ENCODE assay signal across 8 cellular contexts in genomic region chr12:52050771-52051541, GRCh38. TPM values are rescaled to one million over a fixed set of nuclear protein-coding genes. Genes with fewer than 3 reads are reported as not detected.
DNase-seq lines count a peak whose midpoint lies in the region; ATAC-seq and TF ChIP-seq lines count a peak whose summit lies in the region.

NR4A1 (plus strand) TSS chr12:52051442; CDS start chr12:52054329, 2,887 bp downstream.

- H3K9me3 ChIP-seq in heart right ventricle (no peaks in the 10 kb centered on the region), upper lobe of left lung (no peaks in the 10 kb centered on the region)

- 0 to 1% (median 1%) methylated on average over 68 to 76 of the region's 76 CpGs for WGBS in adipose tissue, 3 donors
- 0% methylated on average over 62 to 76 of the region's 76 CpGs for WGBS in heart right ventricle, 2 donors
- WGBS in upper lobe of left lung, 2 donors: 0 to 1% methylated on average over 10 to 11 of the region's 76 CpGs

- H3K27me3 ChIP-seq in heart right ventricle (peaks cover 0 to 5% (median 0%) of the 10 kb centered on the region in 7 donors), upper lobe of left lung (no peaks in the 10 kb centered on the region)

- H3K9me3 Mint-ChIP-seq in T-cell: no peaks in the 10 kb centered on the region
- no peaks in the 10 kb centered on the region for H3K9me3 Mint-ChIP-seq in progenitor cell of endocrine pancreas (ENCODE audit: low read depth)

- CTCF ChIA-PET in HEK293T (lab: Yijun Ruan, JAX): interaction anchor here (1.1 to 1.5 kb wide), 4 partner anchors 12 to 27 kb away, joined by 3 to 7 read pairs (median 4); no protein-coding TSS in a partner anchor
- CTCF ChIA-PET in T-cell (lab: Charles Lee): interaction anchor here (0.7 to 4.3 kb wide), 5 partner anchors 15 to 26 kb away, joined by 3 to 43 read pairs (median 6); partner anchors contain the start of gene ATG101 (in 1 of the 2)

- peak; percentile 71 to 94 (median 80) for TF ChIP-seq EP300 in upper lobe of left lung (IDR thresholded peaks at IDR 0.05)

- H3K4me3 Mint-ChIP-seq in T-cell (peak within 1 kb of the TSS; percentile 88 to 90 (median 89)), progenitor cell of endocrine pancreas (ENCODE audit: low read depth) (peak within 1 kb of the TSS; percentile 87)

- ATAC-seq in T-cell (replicated peaks in 1 of 4) (peak; percentile 85 to 92 (median 90)), heart right ventricle (peak; percentile 70 to 92 (median 86)), upper lobe of left lung (ENCODE audit: low FRiP score in 2 of 2) (peak; percentile 88 to 95)

- peak within 1 kb of the TSS; percentile 77 for H3K4me3 ChIP-seq in GM12864 (ENCODE audit: low read depth, low read length)
- H3K4me3 ChIP-seq in NB4 (ENCODE audit: low read depth, low read length): peak within 1 kb of the TSS; percentile 53
- peak within 1 kb of the TSS; percentile 38 to 77 (median 66) for H3K4me3 ChIP-seq in heart right ventricle
- peak within 1 kb of the TSS; percentile 49 to 87 (median 61) for H3K4me3 ChIP-seq in upper lobe of left lung

- intact Hi-C loops in heart right ventricle (cut with DNase I): loop anchor here in 4 of 10 donors (1.0 to 5.0 kb wide), 5 partner anchors 18 to 76 kb away; partner anchors contain the start of gene ATG101 (in 1 of the 4)

- TF ChIP-seq CTCF in GM12864 (IDR thresholded peaks at IDR 0.05; ENCODE audit: low read depth, low read length, missing control alignments): peak; percentile 13
- peak; percentile 8 for TF ChIP-seq CTCF in NB4 (IDR thresholded peaks at IDR 0.05; ENCODE audit: low read depth, low read length)
- TF ChIP-seq CTCF in heart right ventricle (IDR thresholded peaks at IDR 0.05): peak in 8 of 9 donors; percentile 9 to 69 (median 34)
- no peak for TF ChIP-seq CTCF in progenitor cell of endocrine pancreas (IDR thresholded peaks at IDR 0.05; ENCODE audit: unreplicated experiment)
- peak in 3 of 6 experiments; percentile 8 to 38 (median 30) for TF ChIP-seq CTCF in upper lobe of left lung (IDR thresholded peaks at IDR 0.05)

- H3K36me3 ChIP-seq in heart right ventricle (peaks cover 0 to 37% (median 18%) of the 10 kb centered on the region in 9 donors), upper lobe of left lung (peaks cover 6 to 35% (median 24%) of the 10 kb centered on the region in 4 donors)

- no peaks in the 10 kb centered on the region for H3K36me3 Mint-ChIP-seq in T-cell
- peaks cover 1% of the 10 kb centered on the region for H3K36me3 Mint-ChIP-seq in progenitor cell of endocrine pancreas (ENCODE audit: insufficient read depth)

- TF ChIP-seq POLR2A in NB4 (IDR thresholded peaks at IDR 0.05; ENCODE audit: extremely low read depth, insufficient read length) (peak; percentile 30), upper lobe of left lung (IDR thresholded peaks at IDR 0.05) (peak in 3 of 4 donors; percentile 82 to 95 (median 94))

- DNase-seq in GM12864 (ENCODE audit: low read depth) (peak; percentile 44), HEK293T (ENCODE audit: extremely low spot score) (peak; percentile 87), NB4 (ENCODE audit: low read depth) (peak; percentile 94), T-cell (peak; percentile 94 to 100 (median 99)), heart right ventricle (peak; percentile 99), progenitor cell of endocrine pancreas (ENCODE audit: low spot score, unreplicated experiment) (peak; percentile 95), upper lobe of left lung (peak; percentile 98 to 100)

- H3K27ac Mint-ChIP-seq in T-cell: peak within 1 kb of the TSS; percentile 91 to 93
- peak within 1 kb of the TSS; percentile 99 for H3K27ac Mint-ChIP-seq in progenitor cell of endocrine pancreas

- H3K27ac ChIP-seq in adipose tissue (ENCODE audit: low read depth, low read length) (peak within 1 kb of the TSS; percentile 80), heart right ventricle (peak within 1 kb of the TSS; percentile 88 to 98 (median 96)), upper lobe of left lung (peak within 1 kb of the TSS; percentile 94 to 99 (median 94))

- peaks cover 0 to 4% of the 10 kb centered on the region in 2 donors for H3K27me3 Mint-ChIP-seq in T-cell
- peaks cover 5% of the 10 kb centered on the region for H3K27me3 Mint-ChIP-seq in progenitor cell of endocrine pancreas

- POLR2A ChIA-PET in HEK293T (lab: Yijun Ruan, JAX) (interaction anchor here (0.8 to 2.1 kb wide), 5 partner anchors 9 to 28 kb away, joined by 3 to 11 read pairs (median 8); partner anchors contain the start of gene ATG101), T-cell (lab: Charles Lee) (interaction anchor here (0.6 to 2.8 kb wide), 6 partner anchors 12 to 44 kb away, joined by 3 to 16 read pairs (median 4); partner anchors contain the start of gene TAMALIN (in 1 of the 2))

- H3K4me1 ChIP-seq in heart right ventricle (peaks cover 31 to 87% (median 60%) of the 10 kb centered on the region in 9 donors), upper lobe of left lung (peaks cover 35 to 54% (median 38%) of the 10 kb centered on the region in 4 donors)

- H3K4me1 Mint-ChIP-seq in T-cell (peaks cover 34 to 41% (median 38%) of the 10 kb centered on the region in 3 donors), progenitor cell of endocrine pancreas (ENCODE audit: low read depth) (peaks cover 29% of the 10 kb centered on the region)

TF ChIP-seq in HEK293T, 16 proteins besides CTCF, POLR2A, EP300 and RAD21:
- TF ChIP-seq PKNOX1 (IDR thresholded peaks at IDR 0.05): no peak
- no peak; the same call in 1 of the 2 replicates for TF ChIP-seq L3MBTL2 (conservative IDR thresholded peaks at IDR 0.05)
- TF ChIP-seq ELF4 (IDR thresholded peaks at IDR 0.05): no peak
- no peak for TF ChIP-seq HDGF (IDR thresholded peaks at IDR 0.05; ENCODE audit: borderline replicate concordance)
- no peak for TF ChIP-seq SP1 (IDR thresholded peaks at IDR 0.05)
- no peak for TF ChIP-seq BHLHE40 (IDR thresholded peaks at IDR 0.05; ENCODE audit: borderline replicate concordance)
- no peak for TF ChIP-seq LEF1 (IDR thresholded peaks at IDR 0.05; ENCODE audit: borderline replicate concordance)
- TF ChIP-seq TARDBP (IDR thresholded peaks at IDR 0.05): no peak
- no peak for TF ChIP-seq FOXM1 (IDR thresholded peaks at IDR 0.05; ENCODE audit: borderline replicate concordance)
- TF ChIP-seq ARNT (IDR thresholded peaks at IDR 0.05): no peak

RNA-seq across cellular contexts. Expression of gene NR4A1, which starts in this region (rescaled TPM):
- 100 to 1,000 TPM in 1 of 5 donors, 10 to 100 TPM in 1, 1 to 10 TPM in 3; 5.9 to 103 (median 7.3) TPM for total RNA-seq in T-cell
- 1,000 to 10,000 TPM in 1 of 3 donors, 100 to 1,000 TPM in 1, 10 to 100 TPM in 1; 41.8 to 1,093 (median 360) TPM for polyA plus RNA-seq in adipose tissue
- 100 to 1,000 TPM in 6 of 10 donors, 10 to 100 TPM in 4; 34.6 to 588 (median 105) TPM for total RNA-seq in heart right ventricle
- 10 to 100 TPM; 53.2 to 83.0 TPM for polyA plus RNA-seq in heart right ventricle
- 21.7 and 22.8 TPM in 2 replicates for total RNA-seq in progenitor cell of endocrine pancreas
- total RNA-seq in upper lobe of left lung: 100 to 1,000 TPM in 5 of 6 donors, 10 to 100 TPM in 1; 88.3 to 202 (median 156) TPM

Comparison
In these comparisons a context has a peak if more than half of its experiments do, and no peak if none do; other contexts are left out.
1. Peak in every context shown above with its lines: DNase-seq, ATAC-seq, H3K4me3 ChIP-seq and H3K27ac ChIP-seq.
2. DNase-seq: peak in every context shown above with its lines; median percentile 99 in T-cell; 99 in heart right ventricle; 99 in upper lobe of left lung; 95 in progenitor cell of endocrine pancreas; 94 in NB4; 87 in HEK293T; 44 in GM12864.